In the genomic region with DNA sequence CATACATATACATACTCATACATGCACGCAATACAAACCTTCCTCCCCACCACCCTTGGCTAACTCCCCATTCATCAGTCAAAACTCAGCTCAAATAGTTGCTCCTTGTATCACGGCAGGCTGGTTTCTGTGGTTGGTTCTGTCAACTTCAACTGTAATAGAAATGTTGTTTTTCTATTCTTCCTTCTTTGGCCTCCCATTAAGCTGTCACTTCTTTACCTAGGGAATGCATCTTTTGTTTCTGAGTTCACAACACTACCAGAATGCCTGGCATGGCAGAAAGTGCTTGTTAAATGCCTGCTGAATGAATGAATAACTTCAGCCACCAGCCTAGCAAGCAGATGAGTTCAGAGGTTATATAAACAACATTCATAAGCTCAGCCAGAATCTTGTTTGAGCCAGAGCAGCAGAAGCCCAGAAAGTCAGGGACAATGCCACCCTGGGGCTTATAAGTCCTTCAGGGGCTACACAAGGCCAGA, we compare ENCODE assay signal across 12 cellular contexts.
A peak's percentile ranks its signal among the peaks of the same experiment; 100 is the strongest.
DNase-seq lines count a peak whose midpoint lies in the region; ATAC-seq and TF ChIP-seq lines count a peak whose summit lies in the region.
"Had no signal": no experiment of that assay in that cellular context is flagged by ENCODE, and none has a peak within 500 bp of the region (broad histone marks: within the 10 kb centered on the region; RNA-seq: fewer than 3 reads in every experiment).

No MANE protein-coding gene starts in this region.

- peaks cover 7% of the 10 kb centered on the region for H3K4me1 Mint-ChIP-seq in progenitor cell of endocrine pancreas (ENCODE audit: low read depth)

- H3K36me3 Mint-ChIP-seq in progenitor cell of endocrine pancreas (ENCODE audit: insufficient read depth) = peaks cover 16% of the 10 kb centered on the region

- H3K27me3 Mint-ChIP-seq in progenitor cell of endocrine pancreas = no peaks in the 10 kb centered on the region

- H3K9me3 Mint-ChIP-seq in progenitor cell of endocrine pancreas (ENCODE audit: low read depth) = peaks cover 9% of the 10 kb centered on the region

- H3K4me3 ChIP-seq in cardiac fibroblast (replicated peaks in 1 of 2; ENCODE audit: low read depth in 2 of 2, low read length in 2 of 2) = no peak overlapping the region
- H3K4me3 ChIP-seq: right atrium auricular region had no signal

- H3K4me3 Mint-ChIP-seq in progenitor cell of endocrine pancreas (ENCODE audit: low read depth) = no peak overlapping the region

- DNase-seq in cardiac fibroblast (ENCODE audit: low read depth in 2 of 2) = peak; percentile 2 to 26
- DNase-seq in progenitor cell of endocrine pancreas (ENCODE audit: low spot score, unreplicated experiment) = no peak
- DNase-seq in NAMALWA (ENCODE audit: low spot score) = no peak
- no peak for DNase-seq in stimulated activated CD4-positive, alpha-beta T cell treated with anti-CD3 and anti-CD28 coated beads, Interleukin-15, amount 100 ng/mL, for 24 hours
- no peak for DNase-seq in putamen (ENCODE audit: low spot score)
- DNase-seq: activated naive CD4-positive, alpha-beta T cell treated with Interleukin-2 at 50 U/mL for 16 hours; NCI-H2029; WERI-Rb-1 had no signal

- H3K27ac Mint-ChIP-seq in progenitor cell of endocrine pancreas = peak overlapping the region; percentile 90

- TF ChIP-seq CTCF in cardiac fibroblast (IDR thresholded peaks at IDR 0.05; ENCODE audit: low read depth, low read length) (no peak), progenitor cell of endocrine pancreas (IDR thresholded peaks at IDR 0.05; ENCODE audit: unreplicated experiment) (no peak)

- ATAC-seq in GM19043 (IDR thresholded peaks at IDR 0.05; ENCODE audit: low read depth, unreplicated experiment) (peak; percentile 47), HG03095 (IDR thresholded peaks at IDR 0.05; ENCODE audit: unreplicated experiment) (peak; percentile 72), HG02970 (IDR thresholded peaks at IDR 0.05; ENCODE audit: low FRiP score, unreplicated experiment) (no peak)

Comparison
In these comparisons a context has a peak if more than half of its experiments do, and no peak if none do; other contexts are left out.
1. DNase-seq: peak in cardiac fibroblast (2 of 2); none in progenitor cell of endocrine pancreas (single experiment), NAMALWA (single experiment), stimulated activated CD4-positive, alpha-beta T cell treated with anti-CD3 and anti-CD28 coated beads, Interleukin-15, amount 100 ng/mL, for 24 hours (single experiment) and putamen (single experiment).